ENCODE assay signal across 16 cellular contexts in the genomic region with DNA sequence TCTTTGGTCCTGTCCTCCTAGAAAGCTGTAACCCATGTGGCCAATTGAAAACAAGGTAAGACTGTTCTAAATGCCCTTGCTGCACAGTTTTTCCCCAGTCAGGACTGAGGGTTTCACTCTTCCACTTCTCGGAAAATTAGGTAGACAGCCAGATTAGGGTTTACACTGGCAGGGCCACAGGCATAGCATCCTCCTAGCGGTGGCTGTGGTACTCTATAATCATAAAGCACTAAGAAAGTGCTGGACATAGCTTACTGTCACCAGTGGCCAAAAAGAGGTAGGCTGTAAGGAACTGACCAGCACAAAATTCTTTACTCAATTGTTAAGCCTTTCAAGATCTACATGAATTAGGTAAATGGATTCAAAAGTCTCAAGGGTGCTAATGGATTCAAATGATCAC.
"Had no signal": no experiment of that assay in that cellular context is flagged by ENCODE, and none has a peak within 500 bp of the region (broad histone marks: within the 10 kb centered on the region; RNA-seq: fewer than 3 reads in every experiment).

No MANE protein-coding gene starts in this region.

- H3K27me3 ChIP-seq: testis, upper lobe of right lung had no signal

- H3K79me2 ChIP-seq: parathyroid adenoma had no signal

- H3K4me3 ChIP-seq: testis, upper lobe of right lung had no signal

- H3K4me3 Mint-ChIP-seq: activated naive CD4-positive, alpha-beta T cell treated with anti-CD3 and anti-CD28 coated beads for 36 hours; activated T-cell treated with anti-CD3 and anti-CD28 coated beads, Interleukin-2, amount 50 U/mL, for 4 hours; naive thymus-derived CD8-positive, alpha-beta T cell; stimulated activated effector memory CD8-positive, alpha-beta T cell treated with anti-CD3 and anti-CD28 coated beads, Interleukin-12 subunit alpha, Interleukin-12 subunit beta, amount 100 ng/mL, for 72 hours; T-cell had no signal

- H3K36me3 ChIP-seq: upper lobe of right lung had no signal

- H2AFZ ChIP-seq: parathyroid adenoma had no signal

- H3K9ac ChIP-seq: parathyroid adenoma had no signal

- DNase-seq: activated CD4-positive, alpha-beta T cell treated with anti-CD3 and anti-CD28 coated beads for 48 hours; activated CD4-positive, CD25-positive, alpha-beta regulatory T cell; activated CD8-positive, alpha-beta memory T cell treated with anti-CD3 and anti-CD28 coated beads, Interleukin-2, amount 50 U/mL, for 4 hours; activated naive CD4-positive, alpha-beta T cell treated with anti-CD3 and anti-CD28 coated beads for 36 hours; activated T-cell treated with anti-CD3 and anti-CD28 coated beads, Interleukin-2, amount 50 U/mL, for 4 hours; cortex of kidney; effector CD4-positive, alpha-beta T cell; mesenchymal stem cell; naive thymus-derived CD8-positive, alpha-beta T cell; stimulated activated CD4-positive, alpha-beta T cell treated with anti-CD3 and anti-CD28 coated beads, Interleukin-4, amount 100 ng/mL, for 24 hours; T-cell; testis; upper lobe of right lung had no signal

- H3K9me3 Mint-ChIP-seq: activated T-cell treated with anti-CD3 and anti-CD28 coated beads, Interleukin-2, amount 50 U/mL, for 4 hours; stimulated activated effector memory CD8-positive, alpha-beta T cell treated with anti-CD3 and anti-CD28 coated beads, Interleukin-12 subunit alpha, Interleukin-12 subunit beta, amount 100 ng/mL, for 72 hours had no signal

- H3K9me3 ChIP-seq: testis, upper lobe of right lung had no signal

- H3K4me1 Mint-ChIP-seq: naive thymus-derived CD8-positive, alpha-beta T cell; stimulated activated effector memory CD8-positive, alpha-beta T cell treated with anti-CD3 and anti-CD28 coated beads, Interleukin-12 subunit alpha, Interleukin-12 subunit beta, amount 100 ng/mL, for 72 hours; T-cell had no signal

- ATAC-seq: activated T-cell treated with anti-CD3 and anti-CD28 coated beads, Interleukin-2, amount 50 U/mL, for 4 hours; naive thymus-derived CD8-positive, alpha-beta T cell; sciatic nerve; stimulated activated effector memory CD8-positive, alpha-beta T cell treated with anti-CD3 and anti-CD28 coated beads, Interleukin-12 subunit alpha, Interleukin-12 subunit beta, amount 100 ng/mL, for 72 hours; T-cell; upper lobe of right lung had no signal

- H3K27ac Mint-ChIP-seq: activated naive CD4-positive, alpha-beta T cell treated with anti-CD3 and anti-CD28 coated beads for 36 hours; stimulated activated effector memory CD8-positive, alpha-beta T cell treated with anti-CD3 and anti-CD28 coated beads, Interleukin-12 subunit alpha, Interleukin-12 subunit beta, amount 100 ng/mL, for 72 hours; T-cell had no signal

- H3K27ac ChIP-seq: parathyroid adenoma, testis, upper lobe of right lung had no signal

- H3K4me1 ChIP-seq: testis, upper lobe of right lung had no signal
